ENCODE assay signal across 10 cellular contexts in genomic region chr18:48932462-48932818, GRCh38. TPM values are rescaled to one million over a fixed set of nuclear protein-coding genes. Genes with fewer than 3 reads are reported as not detected.
DNase-seq lines count a peak whose midpoint lies in the region; ATAC-seq and TF ChIP-seq lines count a peak whose summit lies in the region.
"Had no signal": no experiment of that assay in that cellular context is flagged by ENCODE, and none has a peak within 500 bp of the region (broad histone marks: within the 10 kb centered on the region; RNA-seq: fewer than 3 reads in every experiment).

No MANE protein-coding gene starts in this region.

- intact Hi-C loops in activated naive CD4-positive, alpha-beta T cell treated with anti-CD3 and anti-CD28 coated beads for 36 hours (cut with micrococcal nuclease), result loop anchor here (1.0 to 10.0 kb wide), 5 partner anchors 8 to 1352 kb away; partner anchors contain the start of genes CXXC1, MBD1 and SMAD2

- TF ChIP-seq CTCF in type B pancreatic cell (conservative IDR thresholded peaks at IDR 0.05), result no peak

- ATAC-seq in activated naive CD4-positive, alpha-beta T cell treated with anti-CD3 and anti-CD28 coated beads, Interleukin-2, amount 50 U/mL, for 72 hours, result peak in 1 of 2 donors; percentile 9

- H3K27ac Mint-ChIP-seq in activated naive CD4-positive, alpha-beta T cell treated with anti-CD3 and anti-CD28 coated beads for 36 hours, result peak overlapping the region; percentile 95
- peak overlapping the region; percentile 89 to 95 for H3K27ac Mint-ChIP-seq in activated naive CD4-positive, alpha-beta T cell treated with anti-CD3 and anti-CD28 coated beads, Interleukin-2, amount 50 U/mL, for 72 hours
- H3K27ac Mint-ChIP-seq in type B pancreatic cell, result peak overlapping the region; percentile 70

- DNase-seq in activated naive CD4-positive, alpha-beta T cell treated with anti-CD3 and anti-CD28 coated beads for 36 hours, result no peak
- DNase-seq in activated naive CD4-positive, alpha-beta T cell treated with anti-CD3 and anti-CD28 coated beads, Interleukin-2, amount 50 U/mL, for 16 hours, result no peak
- no peak for DNase-seq in activated naive CD4-positive, alpha-beta T cell treated with anti-CD3 and anti-CD28 coated beads, Interleukin-2, amount 50 U/mL, for 72 hours (ENCODE audit: low spot score in 2 of 2)
- DNase-seq in medulla oblongata (ENCODE audit: extremely low spot score) (peak; percentile 25), type B pancreatic cell (ENCODE audit: extremely low spot score, unreplicated experiment) (no peak), NCI-H1092 treated with DMSO at 0.1 percent for 48 hours (lab: John Stamatoyannopoulos, UW) (no peak), NCI-H526 treated with DMSO at 0.1 percent for 48 hours (lab: John Stamatoyannopoulos, UW) (no peak)
- no peak for DNase-seq in NK-92 treated with Interleukin-12 subunit alpha and Interleukin-12 subunit beta, amount 100 ng/mL, for 24 hours (lab: John Stamatoyannopoulos, UW)
- DNase-seq: DMS 273 treated with DMSO at 0.1 percent for 48 hours, foreskin keratinocyte had no signal

- H3K27me3 Mint-ChIP-seq in activated naive CD4-positive, alpha-beta T cell treated with anti-CD3 and anti-CD28 coated beads for 36 hours (ENCODE audit: low read depth), result no peaks in the 10 kb centered on the region
- H3K27me3 Mint-ChIP-seq in type B pancreatic cell, result no peaks in the 10 kb centered on the region

- H3K4me3 Mint-ChIP-seq in activated naive CD4-positive, alpha-beta T cell treated with anti-CD3 and anti-CD28 coated beads for 36 hours, result peak overlapping the region; percentile 75
- H3K4me3 Mint-ChIP-seq in type B pancreatic cell, result peak overlapping the region; percentile 76

- H3K9me3 Mint-ChIP-seq in activated naive CD4-positive, alpha-beta T cell treated with anti-CD3 and anti-CD28 coated beads for 36 hours, result no peaks in the 10 kb centered on the region
- H3K9me3 Mint-ChIP-seq in activated naive CD4-positive, alpha-beta T cell treated with anti-CD3 and anti-CD28 coated beads, Interleukin-2, amount 50 U/mL, for 72 hours, result no peaks in the 10 kb centered on the region
- H3K9me3 Mint-ChIP-seq in type B pancreatic cell, result no peaks in the 10 kb centered on the region

- no peaks in the 10 kb centered on the region for H3K36me3 Mint-ChIP-seq in activated naive CD4-positive, alpha-beta T cell treated with anti-CD3 and anti-CD28 coated beads for 36 hours (ENCODE audit: low read depth)
- H3K36me3 Mint-ChIP-seq in activated naive CD4-positive, alpha-beta T cell treated with anti-CD3 and anti-CD28 coated beads, Interleukin-2, amount 50 U/mL, for 72 hours, result peaks cover 8 to 15% of the 10 kb centered on the region in 2 donors
- peaks cover 21% of the 10 kb centered on the region for H3K36me3 Mint-ChIP-seq in type B pancreatic cell

- peaks cover 84% of the 10 kb centered on the region for H3K4me1 Mint-ChIP-seq in activated naive CD4-positive, alpha-beta T cell treated with anti-CD3 and anti-CD28 coated beads for 36 hours (ENCODE audit: low read depth)
- H3K4me1 Mint-ChIP-seq in type B pancreatic cell (ENCODE audit: unreplicated experiment), result peaks cover 80% of the 10 kb centered on the region

- CTCF ChIA-PET in activated naive CD4-positive, alpha-beta T cell treated with anti-CD3 and anti-CD28 coated beads for 36 hours (lab: Charles Lee), result interaction anchor here (0.7 to 2.6 kb wide), 2 partner anchors 13 to 16 kb away, joined by 3 to 9 read pairs; no protein-coding TSS in a partner anchor

RNA-seq across cellular contexts. Expression of gene SMAD7, which starts 18.3 kb away (rescaled TPM):
- 1 to 10 TPM; 5.9 to 7.0 TPM for total RNA-seq in activated naive CD4-positive, alpha-beta T cell treated with anti-CD3 and anti-CD28 coated beads for 36 hours
- 10 to 100 TPM; 13.4 to 14.6 TPM for total RNA-seq in activated naive CD4-positive, alpha-beta T cell treated with anti-CD3 and anti-CD28 coated beads, Interleukin-2, amount 50 U/mL, for 72 hours
- 17.8 and 30.9 TPM in 2 replicates for total RNA-seq in type B pancreatic cell (ENCODE audit: low replicate concordance)
